In the genomic region with DNA sequence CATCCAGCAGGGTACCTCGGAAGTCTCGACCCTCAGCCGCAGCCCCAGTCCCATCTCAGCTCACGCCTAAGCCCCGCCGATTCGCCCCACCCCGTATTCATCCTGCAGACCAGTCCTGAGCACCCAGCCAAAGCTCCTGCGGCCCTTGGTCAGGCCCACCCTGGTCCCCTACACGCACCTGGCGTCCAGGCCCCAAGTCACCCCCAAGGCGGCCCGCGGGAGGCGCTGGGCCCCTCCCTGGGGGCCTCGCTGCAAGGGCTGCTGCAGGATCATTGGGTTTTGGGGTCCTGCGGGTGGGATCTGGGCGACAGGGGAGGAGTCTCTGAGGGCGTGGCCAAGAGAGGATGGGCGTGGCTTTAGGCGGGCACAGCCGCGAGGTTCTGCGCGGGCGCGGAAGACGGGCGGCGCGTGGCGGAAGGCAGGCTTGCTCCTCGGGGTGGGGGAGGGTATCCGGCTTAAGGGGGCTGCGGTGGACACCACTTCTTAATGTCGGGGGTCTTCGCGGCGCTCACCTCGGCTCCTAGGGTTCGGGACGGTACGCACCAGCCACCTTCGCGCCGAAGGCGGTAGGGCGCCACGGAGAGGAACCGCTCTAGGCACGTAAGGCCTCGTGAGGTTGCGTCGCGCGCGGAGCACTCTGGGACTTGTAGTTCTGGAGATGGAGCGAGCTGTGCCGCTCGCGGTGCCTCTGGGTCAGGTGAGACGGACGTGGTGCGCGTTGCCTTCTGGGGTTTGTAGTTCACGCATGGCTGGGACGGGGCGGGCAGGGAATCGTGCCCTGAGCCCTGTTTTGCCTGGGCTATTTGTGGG, we compare ENCODE assay signal across 8 cellular contexts. TPM values are rescaled to one million over a fixed set of nuclear protein-coding genes. Genes with fewer than 3 reads are reported as not detected.
DNase-seq lines count a peak whose midpoint lies in the region; ATAC-seq and FAIRE-seq lines count a peak whose summit lies in the region.

A gene with protein sequence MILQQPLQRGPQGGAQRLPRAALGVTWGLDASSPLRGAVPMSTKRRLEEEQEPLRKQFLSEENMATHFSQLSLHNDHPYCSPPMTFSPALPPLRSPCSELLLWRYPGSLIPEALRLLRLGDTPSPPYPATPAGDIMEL (minus strand): TSS at position 274 of the 810 bp plus-strand sequence. CDS start 1 bp downstream, at position 273.
Gene THOC6 (plus strand): TSS at position 367 of the 810 bp plus-strand sequence. CDS start 292 bp downstream, at position 659.

- H3K27me3 Mint-ChIP-seq in memory B cell = peaks cover 3% of the 10 kb centered on the region

- H3K9me3 Mint-ChIP-seq in memory B cell = no peaks in the 10 kb centered on the region

- POLR2A ChIA-PET in activated CD8-positive, alpha-beta memory T cell treated with anti-CD3 and anti-CD28 coated beads for 36 hours (lab: Charles Lee) = interaction anchor here (0.5 to 1.7 kb wide), 6 partner anchors 14 to 137 kb away, joined by 3 to 15 read pairs (median 4); partner anchors contain the start of gene IL32

- H3K27ac Mint-ChIP-seq in memory B cell = peak within 1 kb of the TSS; percentile 84

- peak; percentile 99 for FAIRE-seq in HTR-8/SVneo (lab: Jason Lieb, UNC)

- H3K4me3 Mint-ChIP-seq in memory B cell = peak within 1 kb of the TSS; percentile 85

- ATAC-seq in GM21367 (IDR thresholded peaks at IDR 0.05; ENCODE audit: unreplicated experiment) (peak; percentile 61), memory B cell (ENCODE audit: low read depth) (peak; percentile 83)

- CTCF ChIA-PET in activated CD8-positive, alpha-beta memory T cell treated with anti-CD3 and anti-CD28 coated beads for 36 hours (lab: Charles Lee) = interaction anchor here (0.8 to 6.6 kb wide), 7 partner anchors 7 to 155 kb away, joined by 3 to 80 read pairs (median 4); no protein-coding TSS in a partner anchor

- peak; percentile 97 for DNase-seq in COR-L47 (lab: John Stamatoyannopoulos, UW)
- DNase-seq in HTR-8/SVneo (ENCODE audit: insufficient read length, low spot score) = peak; percentile 93
- DNase-seq in NOMO-1 treated with DMSO at 0.1 percent for 48 hours (lab: John Stamatoyannopoulos, UW; ENCODE audit: unreplicated experiment) = peak; percentile 95
- peak; percentile 89 for DNase-seq in effector CD8-positive, alpha-beta T cell (lab: John Stamatoyannopoulos, UW)
- peak; percentile 92 to 95 for DNase-seq in memory B cell (ENCODE audit: low spot score in 2 of 2)
- peak; percentile 90 for DNase-seq in stimulated activated CD8-positive, alpha-beta memory T cell treated with anti-CD3 and anti-CD28 coated beads, Interleukin-12 subunit alpha, Interleukin-12 subunit beta, amount 100 ng/mL, for 1 hour (ENCODE audit: low read depth)

- peaks cover 6% of the 10 kb centered on the region for H3K36me3 Mint-ChIP-seq in memory B cell

- H3K4me1 Mint-ChIP-seq in memory B cell = peaks cover 33% of the 10 kb centered on the region

RNA-seq across cellular contexts. Expression of the first gene that starts in this region (rescaled TPM):
- total RNA-seq in activated CD8-positive, alpha-beta memory T cell treated with anti-CD3 and anti-CD28 coated beads for 36 hours = 10 to 100 TPM; 27.5 to 28.5 TPM

RNA-seq across cellular contexts. Expression of gene THOC6, which starts in this region (rescaled TPM):
- 10 to 100 TPM; 54.7 to 56.8 TPM for total RNA-seq in activated CD8-positive, alpha-beta memory T cell treated with anti-CD3 and anti-CD28 coated beads for 36 hours

Comparison
In these comparisons a context has a peak if more than half of its experiments do, and no peak if none do; other contexts are left out.
1. Peak in every context shown above with its lines: DNase-seq and ATAC-seq.